Comparison of ENCODE assay signal across 8 cellular contexts in genomic region chr1:206117151-206117948, GRCh38. TPM values are rescaled to one million over a fixed set of nuclear protein-coding genes. Genes with fewer than 3 reads are reported as not detected.
DNase-seq lines count a peak whose midpoint lies in the region; ATAC-seq, FAIRE-seq and TF ChIP-seq lines count a peak whose summit lies in the region.

A gene with protein sequence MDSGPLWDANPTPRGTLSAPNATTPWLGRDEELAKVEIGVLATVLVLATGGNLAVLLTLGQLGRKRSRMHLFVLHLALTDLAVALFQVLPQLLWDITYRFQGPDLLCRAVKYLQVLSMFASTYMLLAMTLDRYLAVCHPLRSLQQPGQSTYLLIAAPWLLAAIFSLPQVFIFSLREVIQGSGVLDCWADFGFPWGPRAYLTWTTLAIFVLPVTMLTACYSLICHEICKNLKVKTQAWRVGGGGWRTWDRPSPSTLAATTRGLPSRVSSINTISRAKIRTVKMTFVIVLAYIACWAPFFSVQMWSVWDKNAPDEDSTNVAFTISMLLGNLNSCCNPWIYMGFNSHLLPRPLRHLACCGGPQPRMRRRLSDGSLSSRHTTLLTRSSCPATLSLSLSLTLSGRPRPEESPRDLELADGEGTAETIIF (minus strand): TSS chr1:206117388. CDS start chr1:206116890, 498 bp downstream.

- peak within 1 kb of the TSS; percentile 33 to 56 (median 40); a peak in 5 of 6 replicates for H3K4me3 ChIP-seq in HepG2 (replicated peaks in 1 of 3; ENCODE audit: insufficient read depth in 1 of 3, low read depth in 2 of 3, low read length in 3 of 3)

- no peak within 1 kb of the TSS for H3K27ac Mint-ChIP-seq in MCF 10A (ENCODE audit: low read depth, unreplicated experiment)

- no peak for TF ChIP-seq POLR2A in HepG2 (IDR thresholded peaks at IDR 0.05; ENCODE audit: insufficient read depth in 1 of 2, low read depth in 2 of 2, low read length in 2 of 2)

- FAIRE-seq in HepG2 (lab: Jason Lieb, UNC) = no peak

- H3K27ac ChIP-seq in HepG2 (ENCODE audit: extremely low read length, insufficient read depth, low read length) = no peak within 1 kb of the TSS

- TF ChIP-seq RAD21 in HepG2 (CRISPR knock-in tag; IDR thresholded peaks at IDR 0.05) = no peak

- CTCF ChIA-PET in MCF 10A (lab: Yijun Ruan, JAX) (interaction anchor here (0.8 to 1.0 kb wide), 2 partner anchors 11 to 12 kb away, joined by 4 read pairs; no protein-coding TSS in a partner anchor), HepG2 (lab: Yijun Ruan, JAX; ENCODE audit: low intra/inter-chr PET ratio, low total read pairs) (no interaction called here)

- H3K27me3 ChIP-seq in HepG2 (ENCODE audit: control insufficient read depth in 1 of 2, insufficient read depth in 2 of 2, low read length in 2 of 2) = peaks cover 0 to 4% of the 10 kb centered on the region in 2 experiments; a peak in 2 of 5 replicates

- H3K9me3 ChIP-seq in HepG2 (ENCODE audit: low read length) = peaks cover 18% of the 10 kb centered on the region

- no peak within 1 kb of the TSS for H3K9ac ChIP-seq in HepG2 (ENCODE audit: insufficient read depth, low read depth, low read length)

- H3K27me3 Mint-ChIP-seq in MCF 10A (ENCODE audit: insufficient read depth, unreplicated experiment) = peaks cover 24% of the 10 kb centered on the region

- in situ Hi-C loops in T47D (cut with HindIII; ENCODE audit: low pct_unique_long_range_greater_than_20kb, low sequenced_read_pairs) (no loop called here), HepG2 (cut with HindIII; ENCODE audit: extremely low pct_ligation_motif_present, low pct_unique_long_range_greater_than_20kb) (no loop called here)

- 48% methylated on average over 41 of the region's 55 CpGs for WGBS in HepG2 (ENCODE audit: low lambda C conversion rate)

- H3K9me3 Mint-ChIP-seq in MCF 10A (ENCODE audit: unreplicated experiment) = peaks cover 23% of the 10 kb centered on the region

- TF ChIP-seq CTCF in MCF 10A (IDR thresholded peaks at IDR 0.05; ENCODE audit: unreplicated experiment) (no peak), HepG2 (CRISPR knock-in tag; IDR thresholded peaks at IDR 0.05) (peak; percentile 60)

- no peaks in the 10 kb centered on the region for H3K36me3 ChIP-seq in HepG2 (replicated peaks in 1 of 2; ENCODE audit: control insufficient read depth in 1 of 2, insufficient read depth in 2 of 2, low read length in 2 of 2)

- H3K4me2 ChIP-seq in HepG2 (ENCODE audit: low read depth, low read length) = peak within 1 kb of the TSS; percentile 68

- H3K4me1 Mint-ChIP-seq in MCF 10A (ENCODE audit: insufficient read depth, unreplicated experiment) = peaks cover 7% of the 10 kb centered on the region

- intact Hi-C loops in MCF 10A (cut with micrococcal nuclease) (no loop called here), HepG2 (cut with micrococcal nuclease; ENCODE audit: unreplicated experiment) (no loop called here)

- DNase-seq in T47D (ENCODE audit: low read depth in 1 of 2, low spot score in 1 of 2) = peak; percentile 53 to 72
- DNase-seq in MCF 10A (ENCODE audit: unreplicated experiment) = no peak
- peak; percentile 71 for DNase-seq in NCI-H774 (lab: John Stamatoyannopoulos, UW)
- DNase-seq in cerebellar cortex (ENCODE audit: low spot score) = peak; percentile 22
- DNase-seq in HepG2 (ENCODE audit: low spot score) = no peak
- DNase-seq in stimulated activated CD8-positive, alpha-beta memory T cell treated with anti-CD3 and anti-CD28 coated beads, Interleukin-4, amount 100 ng/mL, for 48 hours = peak; percentile 52

- H3K79me2 ChIP-seq in HepG2 (ENCODE audit: insufficient read depth, low read length) = no peaks in the 10 kb centered on the region

- POLR2A ChIA-PET in MCF 10A (lab: Yijun Ruan, JAX) (no interaction called here), HepG2 (lab: Yijun Ruan, JAX) (no interaction called here)

- no peak within 1 kb of the TSS for H2AFZ ChIP-seq in HepG2 (ENCODE audit: low read length)

- no peak within 1 kb of the TSS for H3K4me3 Mint-ChIP-seq in MCF 10A (ENCODE audit: unreplicated experiment)

- no peaks in the 10 kb centered on the region for H3K36me3 Mint-ChIP-seq in MCF 10A (ENCODE audit: insufficient read depth, unreplicated experiment)

- TF ChIP-seq EP300 in HepG2 (IDR thresholded peaks at IDR 0.05; ENCODE audit: low read depth in 2 of 2, low read length in 2 of 2) (no peak), HepG2 (CRISPR knock-in tag; IDR thresholded peaks at IDR 0.05; ENCODE audit: borderline replicate concordance) (no peak)

- peak; percentile 64 for ATAC-seq in HepG2
- ATAC-seq in HG03280 (IDR thresholded peaks at IDR 0.05; ENCODE audit: unreplicated experiment) = no peak
- no peak for ATAC-seq in GM19328 (IDR thresholded peaks at IDR 0.05; ENCODE audit: unreplicated experiment)

- H3K4me1 ChIP-seq in HepG2 (ENCODE audit: insufficient read depth, low read length) = peaks cover 48% of the 10 kb centered on the region

- H4K20me1 ChIP-seq in HepG2 (ENCODE audit: insufficient read depth, low read length) = no peaks in the 10 kb centered on the region

- BruUV-seq in MCF 10A (replicated peaks; lab: Mats Ljungman, UMichigan) = no TSS peak
- BruUV-seq in HepG2 (replicated peaks; lab: Mats Ljungman, UMichigan) = no TSS peak

TF ChIP-seq in HepG2, 621 proteins besides CTCF, POLR2A, EP300 and RAD21 (continues in another document):
- TF ChIP-seq ZNF263 (CRISPR knock-in tag; IDR thresholded peaks at IDR 0.05) = peak; percentile 86
- TF ChIP-seq ZHX1 (CRISPR knock-in tag; IDR thresholded peaks at IDR 0.05; ENCODE audit: low read depth) = no peak
- TF ChIP-seq, protein P1, sequence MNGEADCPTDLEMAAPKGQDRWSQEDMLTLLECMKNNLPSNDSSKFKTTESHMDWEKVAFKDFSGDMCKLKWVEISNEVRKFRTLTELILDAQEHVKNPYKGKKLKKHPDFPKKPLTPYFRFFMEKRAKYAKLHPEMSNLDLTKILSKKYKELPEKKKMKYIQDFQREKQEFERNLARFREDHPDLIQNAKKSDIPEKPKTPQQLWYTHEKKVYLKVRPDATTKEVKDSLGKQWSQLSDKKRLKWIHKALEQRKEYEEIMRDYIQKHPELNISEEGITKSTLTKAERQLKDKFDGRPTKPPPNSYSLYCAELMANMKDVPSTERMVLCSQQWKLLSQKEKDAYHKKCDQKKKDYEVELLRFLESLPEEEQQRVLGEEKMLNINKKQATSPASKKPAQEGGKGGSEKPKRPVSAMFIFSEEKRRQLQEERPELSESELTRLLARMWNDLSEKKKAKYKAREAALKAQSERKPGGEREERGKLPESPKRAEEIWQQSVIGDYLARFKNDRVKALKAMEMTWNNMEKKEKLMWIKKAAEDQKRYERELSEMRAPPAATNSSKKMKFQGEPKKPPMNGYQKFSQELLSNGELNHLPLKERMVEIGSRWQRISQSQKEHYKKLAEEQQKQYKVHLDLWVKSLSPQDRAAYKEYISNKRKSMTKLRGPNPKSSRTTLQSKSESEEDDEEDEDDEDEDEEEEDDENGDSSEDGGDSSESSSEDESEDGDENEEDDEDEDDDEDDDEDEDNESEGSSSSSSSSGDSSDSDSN (CRISPR knock-in tag; IDR thresholded peaks at IDR 0.05) = peak; percentile 64; the same call in 1 of the 2 replicates
- TF ChIP-seq ELF4 (CRISPR knock-in tag; IDR thresholded peaks at IDR 0.05; ENCODE audit: borderline replicate concordance) = no peak

RNA-seq across cellular contexts. Expression of the gene that starts here (rescaled TPM):
- total RNA-seq in MCF 10A (2022) (not detected in 2 replicates), HepG2 (2016; rRNA removed; fragmentation: Illumina TruSeq; extraction: Trizol) (not detected in 2 replicates)
- total RNA-seq in HepG2 (2016; cell fraction: cytosol; rRNA removed; fragmentation: Illumina TruSeq; extraction: Trizol; ENCODE audit: low read depth) = not detected in 2 replicates
- total RNA-seq in HepG2 (2016; cell fraction: insoluble cytoplasmic fraction; rRNA removed; fragmentation: Illumina TruSeq; extraction: Trizol) = 0.04 TPM in 1 of 2 replicates, not detected in the other
- not detected in 2 replicates for total RNA-seq in HepG2 (2016; cell fraction: membrane; rRNA removed; fragmentation: Illumina TruSeq; extraction: Trizol)
- total RNA-seq in HepG2 (2016; cell fraction: nucleus; rRNA removed; fragmentation: Illumina TruSeq; extraction: Trizol) = not detected in 2 replicates
- polyA plus RNA-seq in HepG2 (2011; rRNA removed) = 0.05 and 0.07 TPM in 2 replicates
- 0.04 and 0.19 TPM in 2 replicates for polyA plus RNA-seq in HepG2 (2011; cell fraction: cytosol; rRNA removed)
- polyA plus RNA-seq in HepG2 (2011; cell fraction: nucleus; rRNA removed) = 0.14 and 0.23 TPM in 2 replicates
- polyA plus RNA-seq in HepG2 (2012) = not detected in 2 replicates
- polyA plus RNA-seq in HepG2 (2016; cell fraction: cytosol; fragmentation: Illumina TruSeq; extraction: Trizol; ENCODE audit: low read depth) = not detected in 2 replicates
- polyA plus RNA-seq in HepG2 (2016; cell fraction: insoluble cytoplasmic fraction; fragmentation: Illumina TruSeq; extraction: Trizol; ENCODE audit: low read depth) = not detected in 2 replicates
- polyA plus RNA-seq in HepG2 (2016; cell fraction: membrane; fragmentation: Illumina TruSeq; extraction: Trizol; ENCODE audit: low read depth) = not detected in 2 replicates
- polyA plus RNA-seq in HepG2 (2016; cell fraction: nucleus; fragmentation: Illumina TruSeq; extraction: Trizol; ENCODE audit: insufficient read depth, low read depth) = not detected in 2 replicates
- 0.12 TPM in 1 of 2 replicates, not detected in the other for polyA minus RNA-seq in HepG2 (2011; rRNA and poly(A)+ RNA removed; ENCODE audit: low replicate concordance)
- not detected in 2 replicates for polyA minus RNA-seq in HepG2 (2011; cell fraction: cytosol; rRNA and poly(A)+ RNA removed)
- polyA minus RNA-seq in HepG2 (2011; cell fraction: nucleus; rRNA and poly(A)+ RNA removed) = not detected in 2 replicates

Comparison
In these comparisons a context has a peak if more than half of its experiments do, and no peak if none do; other contexts are left out.
1. DNase-seq: peak in T47D (2 of 2), NCI-H774 (single experiment), cerebellar cortex (single experiment) and stimulated activated CD8-positive, alpha-beta memory T cell treated with anti-CD3 and anti-CD28 coated beads, Interleukin-4, amount 100 ng/mL, for 48 hours (single experiment); none in MCF 10A (single experiment) and HepG2 (single experiment).
2. Peak in ATAC-seq, H3K4me3 ChIP-seq and H3K4me2 ChIP-seq in HepG2; RNA of the gene not detected or under 1 TPM.